In the genomic region with DNA sequence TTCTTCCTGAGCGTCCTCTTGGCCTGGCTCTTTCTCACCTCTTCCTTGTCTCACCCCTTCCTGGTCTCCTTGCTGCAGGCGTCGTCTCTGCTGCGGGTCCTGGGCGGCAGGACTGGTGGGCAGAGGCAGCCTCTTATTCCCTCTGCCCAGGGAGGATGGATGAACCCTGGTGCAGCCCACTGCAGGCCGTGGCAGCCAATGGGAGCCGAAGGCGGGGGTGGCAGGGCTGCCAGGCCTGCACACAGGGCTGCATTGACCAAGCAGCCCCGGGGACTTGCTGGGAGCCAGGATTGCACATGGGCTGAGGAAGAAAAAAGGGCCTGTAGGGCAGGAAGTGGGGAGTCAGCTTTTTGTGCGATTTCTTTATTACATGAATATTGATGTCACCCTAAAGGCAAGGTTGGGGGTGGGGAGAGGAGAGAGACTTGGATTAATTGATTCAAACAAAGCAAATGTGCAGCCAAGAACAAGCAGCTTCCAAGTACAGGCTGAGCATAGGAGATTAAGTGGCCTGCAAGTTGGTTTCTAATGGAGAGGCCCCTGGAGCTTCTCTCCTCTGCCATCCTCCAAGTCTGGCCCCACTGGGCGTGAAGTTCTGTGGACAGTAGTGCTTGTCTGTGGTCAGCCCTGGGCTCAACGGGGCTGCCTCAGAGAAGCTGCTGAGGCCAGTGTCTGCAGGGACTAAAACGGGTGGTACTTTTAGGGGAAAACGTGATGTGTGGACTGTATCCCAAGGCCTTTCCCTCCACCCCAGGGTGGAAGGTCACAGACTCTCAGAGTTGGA, we compare ENCODE assay signal across 10 cellular contexts. TPM values are rescaled to one million over a fixed set of nuclear protein-coding genes. Genes with fewer than 3 reads are reported as not detected.
DNase-seq lines count a peak whose midpoint lies in the region; ATAC-seq and TF ChIP-seq lines count a peak whose summit lies in the region.
"Had no signal": no experiment of that assay in that cellular context is flagged by ENCODE, and none has a peak within 500 bp of the region (broad histone marks: within the 10 kb centered on the region; RNA-seq: fewer than 3 reads in every experiment).

S100B (minus strand) TSS at position 108 of the 784 bp plus-strand sequence. CDS start 2,667 bp downstream, outside the sequence.

- DNase-seq in Right ventricle myocardium superior = no peak
- no peak for DNase-seq in right atrium auricular region (ENCODE audit: low spot score)
- no peak for DNase-seq in mammary epithelial cell
- DNase-seq in AG08395 (ENCODE audit: low spot score) = no peak
- no peak for DNase-seq in OCI-M2 (lab: John Stamatoyannopoulos, UW; ENCODE audit: unreplicated experiment)
- no peak for DNase-seq in WERI-Rb-1

- no peaks in the 10 kb centered on the region for H3K79me2 ChIP-seq in mammary epithelial cell (ENCODE audit: insufficient read depth, low read length)

- dilution Hi-C loops in mammary epithelial cell (cut with HindIII; ENCODE audit: low sequenced_read_pairs) = no loop called here

- H3K27ac ChIP-seq in right atrium auricular region = no peak within 1 kb of the TSS
- no peak within 1 kb of the TSS for H3K27ac ChIP-seq in mammary epithelial cell (ENCODE audit: insufficient read depth, low read depth, low read length)
- no peak within 1 kb of the TSS for H3K27ac ChIP-seq in WERI-Rb-1

- H3K4me3 ChIP-seq in right atrium auricular region = no peak within 1 kb of the TSS
- H3K4me3 ChIP-seq in mammary epithelial cell (replicated peaks in 1 of 3; ENCODE audit: insufficient read depth in 1 of 3, low read depth in 2 of 3, low read length in 3 of 3) = no peak within 1 kb of the TSS
- no peak within 1 kb of the TSS for H3K4me3 ChIP-seq in mononuclear cell (ENCODE audit: low read length)
- no peak within 1 kb of the TSS for H3K4me3 ChIP-seq in WERI-Rb-1 (ENCODE audit: low read depth, low read length)

- H3K27me3 ChIP-seq in right atrium auricular region = no peaks in the 10 kb centered on the region
- H3K27me3 ChIP-seq in mammary epithelial cell (ENCODE audit: insufficient read depth, low read length) = no peaks in the 10 kb centered on the region
- no peaks in the 10 kb centered on the region for H3K27me3 ChIP-seq in mononuclear cell (ENCODE audit: insufficient read depth, low read length)
- no peaks in the 10 kb centered on the region for H3K27me3 ChIP-seq in WERI-Rb-1 (ENCODE audit: insufficient read depth, low read depth, severe bottlenecking)

- in situ Hi-C loops in mammary epithelial cell (cut with MboI; ENCODE audit: low sequenced_read_pairs in 2 of 2) = no loop called here

- H3K4me1 ChIP-seq in right atrium auricular region (no peaks in the 10 kb centered on the region), mammary epithelial cell (ENCODE audit: insufficient read depth, low read length) (peaks cover 7% of the 10 kb centered on the region), mononuclear cell (ENCODE audit: insufficient read depth, low read length) (peaks cover 32% of the 10 kb centered on the region)

- H3K9me3 ChIP-seq in right atrium auricular region (peaks cover 0 to 1% of the 10 kb centered on the region in 2 donors), mammary epithelial cell (replicated peaks; ENCODE audit: insufficient read depth, low read length) (no peaks in the 10 kb centered on the region), mononuclear cell (ENCODE audit: low read depth, low read length) (no peaks in the 10 kb centered on the region), WERI-Rb-1 (ENCODE audit: severe bottlenecking) (no peaks in the 10 kb centered on the region)

- CTCF ChIA-PET in mammary epithelial cell (lab: Charles Lee; ENCODE audit: low non-redundant PET) = interaction anchor here (0.7 kb wide), 1 partner anchor 481 kb away, joined by 3 read pairs; no protein-coding TSS in a partner anchor

- peak within 1 kb of the TSS; percentile 11 for H3K4me2 ChIP-seq in mammary epithelial cell (ENCODE audit: insufficient read depth, low read depth, low read length)

- H3K36me3 ChIP-seq in right atrium auricular region (no peaks in the 10 kb centered on the region), mammary epithelial cell (ENCODE audit: insufficient read depth, low read length) (no peaks in the 10 kb centered on the region), WERI-Rb-1 (no peaks in the 10 kb centered on the region)

- H4K20me1 ChIP-seq in mammary epithelial cell (ENCODE audit: insufficient read depth, low read length) = no peaks in the 10 kb centered on the region

- 36% methylated on average over 9 of the region's 14 CpGs for WGBS in mammary epithelial cell (ENCODE audit: low coverage, missing lambda C conversion rate)

- BruUV-seq in mammary epithelial cell (replicated peaks; lab: Mats Ljungman, UMichigan) = no TSS peak

- intact Hi-C loops in Right ventricle myocardium superior (cut with DNase I) = no loop called here
- intact Hi-C loops in mammary epithelial cell (cut with micrococcal nuclease) = no loop called here

- TF ChIP-seq CTCF in right atrium auricular region (IDR thresholded peaks at IDR 0.05) (no peak), mammary epithelial cell (conservative IDR thresholded peaks at IDR 0.05 in 1 of 2, IDR thresholded peaks at IDR 0.05 in 1 of 2; ENCODE audit: extremely low read depth in 1 of 2, insufficient read depth in 1 of 2, low read depth in 1 of 2, low read length in 2 of 2) (no peak), WERI-Rb-1 (IDR thresholded peaks at IDR 0.05; ENCODE audit: low read depth, low read length) (no peak)

- no peak within 1 kb of the TSS for H3K9ac ChIP-seq in mammary epithelial cell (ENCODE audit: insufficient read depth, low read length)

- ATAC-seq in Right ventricle myocardium superior (ENCODE audit: poor library complexity) (peak; percentile 58), GM18520 (IDR thresholded peaks at IDR 0.05; ENCODE audit: unreplicated experiment) (no peak)
- ATAC-seq: Panc1 had no signal

- peak within 1 kb of the TSS; percentile 80 for H2AFZ ChIP-seq in mammary epithelial cell (ENCODE audit: low read depth, low read length)

RNA-seq across cellular contexts. Expression of gene S100B, which starts in this region (rescaled TPM):
- total RNA-seq in Right ventricle myocardium superior (5.5 TPM), right atrium auricular region (1 to 10 TPM; 4.5 to 5.8 TPM), mammary epithelial cell (1 to 10 TPM in 1 of 2 donors, not detected in 1; 1.2 TPM), mononuclear cell (20.8 TPM)
- 2.1 TPM for polyA plus RNA-seq in mammary epithelial cell
- 9.3 TPM for polyA minus RNA-seq in mammary epithelial cell
- total RNA-seq: myocyte had no signal
